Comparison of ENCODE assay signal across 24 cellular contexts in genomic region chr4:94724016-94724415, GRCh38. TPM values are rescaled to one million over a fixed set of nuclear protein-coding genes. Genes with fewer than 3 reads are reported as not detected.
DNase-seq lines count a peak whose midpoint lies in the region; TF ChIP-seq lines count a peak whose summit lies in the region.
"Had no signal": no experiment of that assay in that cellular context is flagged by ENCODE, and none has a peak within 500 bp of the region (broad histone marks: within the 10 kb centered on the region; RNA-seq: fewer than 3 reads in every experiment).

No MANE protein-coding gene starts in this region.

- H3K9ac ChIP-seq in liver (ENCODE audit: low read depth in 1 of 2, low read length in 2 of 2), result no peak overlapping the region

- 36% methylated on average over 3 of the region's 3 CpGs for WGBS in liver

- peaks cover 8% of the 10 kb centered on the region for H3K9me3 Mint-ChIP-seq in osteocyte (ENCODE audit: unreplicated experiment)
- H3K9me3 Mint-ChIP-seq: GM23338, H9 had no signal

- peak overlapping the region; percentile 34 for H3K27ac ChIP-seq in VCaP
- no peak overlapping the region for H3K27ac ChIP-seq in liver (ENCODE audit: low read depth in 1 of 2, low read length in 2 of 2)
- H3K27ac ChIP-seq: PC-9, SJSA1 had no signal

- H3K27ac Mint-ChIP-seq in osteocyte (ENCODE audit: unreplicated experiment), result no peak overlapping the region
- H3K27ac Mint-ChIP-seq: GM23338, H9 had no signal

- H3K9me3 ChIP-seq in liver (ENCODE audit: control insufficient read depth in 4 of 4, low read length in 3 of 4), result no peaks in the 10 kb centered on the region
- H3K9me3 ChIP-seq: BE2C, SJSA1 had no signal

- H3K4me3 ChIP-seq in liver (ENCODE audit: low read depth in 1 of 3, low read length in 3 of 3), result no peak overlapping the region
- H3K4me3 ChIP-seq: GM12878, GM23338, PC-9, SJSA1 had no signal

- TF ChIP-seq RAD21 in liver (IDR thresholded peaks at IDR 0.05), result peak; percentile 44 to 58

- no peaks in the 10 kb centered on the region for H3K36me3 ChIP-seq in liver (ENCODE audit: control insufficient read depth in 4 of 4, insufficient read depth in 3 of 4, low read depth in 1 of 4, low read length in 3 of 4)
- H3K36me3 ChIP-seq: BE2C, SJSA1 had no signal

- TF ChIP-seq CTCF in VCaP (conservative IDR thresholded peaks at IDR 0.05) (no peak), liver (IDR thresholded peaks at IDR 0.05; ENCODE audit: low read depth, low read length, missing input control) (no peak), osteocyte (IDR thresholded peaks at IDR 0.05) (no peak)

- H3K27me3 Mint-ChIP-seq in osteocyte (ENCODE audit: unreplicated experiment), result peaks cover 9% of the 10 kb centered on the region

- in situ Hi-C loops in Caki2 (cut with HindIII; ENCODE audit: low pct_unique_long_range_greater_than_20kb, low sequenced_read_pairs), result no loop called here

- no peaks in the 10 kb centered on the region for H3K36me3 Mint-ChIP-seq in osteocyte (ENCODE audit: unreplicated experiment)

- peaks cover 1 to 6% (median 5%) of the 10 kb centered on the region in 4 donors for H3K4me1 ChIP-seq in liver (ENCODE audit: control insufficient read depth in 4 of 4, insufficient read depth in 4 of 4, low read length in 3 of 4)
- H3K4me1 ChIP-seq: BE2C, SJSA1 had no signal

- H3K27me3 ChIP-seq in liver (ENCODE audit: control insufficient read depth in 4 of 4, insufficient read depth in 4 of 4, low read length in 3 of 4), result no peaks in the 10 kb centered on the region
- H3K27me3 ChIP-seq: BE2C, SJSA1 had no signal

- H3K4me1 Mint-ChIP-seq in osteocyte (ENCODE audit: unreplicated experiment), result no peaks in the 10 kb centered on the region

- peak; percentile 28 for DNase-seq in Caki2 (ENCODE audit: low read depth)
- DNase-seq in renal cortical epithelial cell (ENCODE audit: low read depth), result peak; percentile 47
- no peak for DNase-seq in osteocyte (ENCODE audit: extremely low spot score, unreplicated experiment)
- no peak for DNase-seq in Kasumi-1 (lab: John Stamatoyannopoulos, UW)
- no peak for DNase-seq in glomerular visceral epithelial cell (ENCODE audit: extremely low spot score)
- DNase-seq: BE2C, EL, GDM1, H9, IMR-90, KG1, MM.1S, NCI-H2029, NCI-H446, NCI-H524 treated with DMSO at 0.1 percent for 48 hours, NCI-H774, PC-9, Right ventricle myocardium superior had no signal

- H3K4me3 Mint-ChIP-seq in osteocyte (ENCODE audit: unreplicated experiment), result no peak overlapping the region
- H3K4me3 Mint-ChIP-seq: GM23338, H9 had no signal

TF ChIP-seq in liver, 16 proteins besides CTCF, POLR2A, EP300 and RAD21:
- TF ChIP-seq RXRA (IDR thresholded peaks at IDR 0.05), result peak; percentile 24 to 49
- TF ChIP-seq, protein P1, sequence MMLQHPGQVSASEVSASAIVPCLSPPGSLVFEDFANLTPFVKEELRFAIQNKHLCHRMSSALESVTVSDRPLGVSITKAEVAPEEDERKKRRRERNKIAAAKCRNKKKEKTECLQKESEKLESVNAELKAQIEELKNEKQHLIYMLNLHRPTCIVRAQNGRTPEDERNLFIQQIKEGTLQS (IDR thresholded peaks at IDR 0.05), result peak; percentile 27
- no peak for TF ChIP-seq YY1 (IDR thresholded peaks at IDR 0.05)
- TF ChIP-seq GABPA (IDR thresholded peaks at IDR 0.05 in 1 of 2, conservative IDR thresholded peaks at IDR 0.05 in 1 of 2), result no peak
- TF ChIP-seq, protein P2, sequence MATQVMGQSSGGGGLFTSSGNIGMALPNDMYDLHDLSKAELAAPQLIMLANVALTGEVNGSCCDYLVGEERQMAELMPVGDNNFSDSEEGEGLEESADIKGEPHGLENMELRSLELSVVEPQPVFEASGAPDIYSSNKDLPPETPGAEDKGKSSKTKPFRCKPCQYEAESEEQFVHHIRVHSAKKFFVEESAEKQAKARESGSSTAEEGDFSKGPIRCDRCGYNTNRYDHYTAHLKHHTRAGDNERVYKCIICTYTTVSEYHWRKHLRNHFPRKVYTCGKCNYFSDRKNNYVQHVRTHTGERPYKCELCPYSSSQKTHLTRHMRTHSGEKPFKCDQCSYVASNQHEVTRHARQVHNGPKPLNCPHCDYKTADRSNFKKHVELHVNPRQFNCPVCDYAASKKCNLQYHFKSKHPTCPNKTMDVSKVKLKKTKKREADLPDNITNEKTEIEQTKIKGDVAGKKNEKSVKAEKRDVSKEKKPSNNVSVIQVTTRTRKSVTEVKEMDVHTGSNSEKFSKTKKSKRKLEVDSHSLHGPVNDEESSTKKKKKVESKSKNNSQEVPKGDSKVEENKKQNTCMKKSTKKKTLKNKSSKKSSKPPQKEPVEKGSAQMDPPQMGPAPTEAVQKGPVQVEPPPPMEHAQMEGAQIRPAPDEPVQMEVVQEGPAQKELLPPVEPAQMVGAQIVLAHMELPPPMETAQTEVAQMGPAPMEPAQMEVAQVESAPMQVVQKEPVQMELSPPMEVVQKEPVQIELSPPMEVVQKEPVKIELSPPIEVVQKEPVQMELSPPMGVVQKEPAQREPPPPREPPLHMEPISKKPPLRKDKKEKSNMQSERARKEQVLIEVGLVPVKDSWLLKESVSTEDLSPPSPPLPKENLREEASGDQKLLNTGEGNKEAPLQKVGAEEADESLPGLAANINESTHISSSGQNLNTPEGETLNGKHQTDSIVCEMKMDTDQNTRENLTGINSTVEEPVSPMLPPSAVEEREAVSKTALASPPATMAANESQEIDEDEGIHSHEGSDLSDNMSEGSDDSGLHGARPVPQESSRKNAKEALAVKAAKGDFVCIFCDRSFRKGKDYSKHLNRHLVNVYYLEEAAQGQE (IDR thresholded peaks at IDR 0.05), result no peak
- no peak for TF ChIP-seq NR2F2 (IDR thresholded peaks at IDR 0.05)
- TF ChIP-seq JUND (IDR thresholded peaks at IDR 0.05), result peak; percentile 36 to 40
- TF ChIP-seq EGR1 (IDR thresholded peaks at IDR 0.05; ENCODE audit: low read depth in 2 of 2), result no peak
- no peak for TF ChIP-seq FOXA2 (IDR thresholded peaks at IDR 0.05)
- TF ChIP-seq SP1 (IDR thresholded peaks at IDR 0.05), result no peak
- peak; percentile 16 for TF ChIP-seq FOXA1 (IDR thresholded peaks at IDR 0.05)
- no peak for TF ChIP-seq HNF4G (IDR thresholded peaks at IDR 0.05)
- TF ChIP-seq TAF1 (conservative IDR thresholded peaks at IDR 0.05), result no peak
- TF ChIP-seq HNF4A (conservative IDR thresholded peaks at IDR 0.05), result peak; percentile 55
- TF ChIP-seq, protein P3, sequence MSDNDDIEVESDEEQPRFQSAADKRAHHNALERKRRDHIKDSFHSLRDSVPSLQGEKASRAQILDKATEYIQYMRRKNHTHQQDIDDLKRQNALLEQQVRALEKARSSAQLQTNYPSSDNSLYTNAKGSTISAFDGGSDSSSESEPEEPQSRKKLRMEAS (IDR thresholded peaks at IDR 0.05), result no peak
- no peak for TF ChIP-seq ZBTB33 (IDR thresholded peaks at IDR 0.05)

RNA-seq across cellular contexts. Expression of gene BMPR1B, which starts 33.7 kb away (rescaled TPM):
- total RNA-seq in Caki2 (2014; rRNA removed; shearing (Covaris generic); ENCODE audit: low replicate concordance), result 1.2 and 3.7 TPM in 2 replicates
- under 1 TPM; 0.59 to 0.70 TPM for total RNA-seq in liver
- under 1 TPM; 0.27 to 0.38 TPM for polyA plus RNA-seq in liver
- 2.1 and 6.5 TPM in 2 replicates for total RNA-seq in renal cortical epithelial cell
- total RNA-seq in osteocyte, result 1.5 and 2.4 TPM in 2 replicates
- total RNA-seq: GM12878, RPMI7951 had no signal
- polyA plus RNA-seq: GM12878 had no signal

Comparison
In these comparisons a context has a peak if more than half of its experiments do, and no peak if none do; other contexts are left out.
1. DNase-seq: peak in Caki2 (single experiment) and renal cortical epithelial cell (single experiment); none in osteocyte (single experiment), Kasumi-1 (0 of 2) and glomerular visceral epithelial cell (single experiment).